In genomic region chr11:36605221-36606216, GRCh38 we compare ENCODE assay signal across 21 cellular contexts. TPM values are rescaled to one million over a fixed set of nuclear protein-coding genes. Genes with fewer than 3 reads are reported as not detected.
DNase-seq lines count a peak whose midpoint lies in the region; ATAC-seq and TF ChIP-seq lines count a peak whose summit lies in the region.
"Had no signal": no experiment of that assay in that cellular context is flagged by ENCODE, and none has a peak within 500 bp of the region (broad histone marks: within the 10 kb centered on the region; RNA-seq: fewer than 3 reads in every experiment).

No MANE protein-coding gene starts in this region.

- in situ Hi-C loops in G401 (cut with HindIII; ENCODE audit: low sequenced_read_pairs), result no loop called here

- no peaks in the 10 kb centered on the region for H4K20me1 ChIP-seq in DND-41 (ENCODE audit: insufficient read depth, low read length)

- H3K9me3 ChIP-seq in DND-41 (ENCODE audit: insufficient read depth, low read length, severe bottlenecking), result no peaks in the 10 kb centered on the region
- H3K9me3 ChIP-seq: A549 had no signal

- ATAC-seq in DND-41 (ENCODE audit: insufficient read depth, low read depth), result no peak
- ATAC-seq in GM19035 (IDR thresholded peaks at IDR 0.05; ENCODE audit: unreplicated experiment), result peak; percentile 79
- ATAC-seq in HG02759 (IDR thresholded peaks at IDR 0.05; ENCODE audit: unreplicated experiment), result peak; percentile 53
- ATAC-seq in HG03469 (IDR thresholded peaks at IDR 0.05; ENCODE audit: unreplicated experiment), result peak; percentile 45
- ATAC-seq: A549; activated CD8-positive, alpha-beta memory T cell treated with anti-CD3 and anti-CD28 coated beads, Interleukin-2, amount 10 ng/mL, durations not matched to agents 7 days and 5 days had no signal

- peaks cover 100% of the 10 kb centered on the region for H3K4me1 ChIP-seq in DND-41 (ENCODE audit: insufficient read depth, low read length)
- H3K4me1 ChIP-seq: A549 had no signal

- H3K27ac ChIP-seq in DND-41 (ENCODE audit: low read length), result peak overlapping the region; percentile 92
- H3K27ac ChIP-seq: A549, coronary artery, RWPE1 had no signal

- no peak for TF ChIP-seq CTCF in DND-41 (IDR thresholded peaks at IDR 0.05; ENCODE audit: borderline replicate concordance, extremely low read depth, low read length, poor library complexity, severe bottlenecking)

- DNase-seq in DND-41 (no peak), G401 (ENCODE audit: low spot score) (no peak), GM03348 (ENCODE audit: low spot score) (no peak), SW480 (ENCODE audit: low spot score) (no peak), COLO829 (ENCODE audit: low spot score) (no peak)
- DNase-seq: activated B cell treated with CpG ODN at 0.5 μM for 24 hours; activated CD8-positive, alpha-beta memory T cell treated with anti-CD3 and anti-CD28 coated beads, Interleukin-2, amount 10 ng/mL, durations not matched to agents 7 days and 5 days; CD4-positive, alpha-beta memory T cell; NCI-H2029; stimulated activated CD4-positive, alpha-beta T cell treated with anti-CD3 and anti-CD28 coated beads, Interleukin-15, amount 100 ng/mL, for 24 hours; substantia nigra; T-helper 1 cell had no signal

- peak overlapping the region; percentile 25 for H3K4me2 ChIP-seq in DND-41 (ENCODE audit: insufficient read depth, low read length)
- H3K4me2 ChIP-seq: A549 had no signal

- no peaks in the 10 kb centered on the region for H3K27me3 ChIP-seq in DND-41 (ENCODE audit: insufficient read depth, low read length, poor library complexity)

- H3K36me3 ChIP-seq in DND-41 (ENCODE audit: insufficient read depth, low read length), result no peaks in the 10 kb centered on the region

- H3K4me3 ChIP-seq in DND-41 (ENCODE audit: low read depth in 1 of 2, low read length in 2 of 2), result no peak overlapping the region; a peak in 1 of 4 replicates
- H3K4me3 ChIP-seq: A549, coronary artery had no signal

- peak overlapping the region; percentile 25 for H3K9ac ChIP-seq in DND-41 (ENCODE audit: low read depth, low read length)

- peaks cover 41% of the 10 kb centered on the region for H3K79me2 ChIP-seq in DND-41 (ENCODE audit: insufficient read depth, low read length)

- peak overlapping the region; percentile 46 for H2AFZ ChIP-seq in DND-41 (ENCODE audit: low read depth, low read length)

RNA-seq across cellular contexts. Expression of gene RAG2, which starts 7.5 kb away (rescaled TPM):
- not detected in 2 replicates for total RNA-seq in G401 (2014; rRNA removed; shearing (Covaris generic))
- total RNA-seq: activated B cell treated with CpG ODN at 0.5 μM for 24 hours; activated CD8-positive, alpha-beta memory T cell treated with anti-CD3 and anti-CD28 coated beads, Interleukin-2, amount 10 ng/mL, durations not matched to agents 7 days and 5 days; CD4-positive, alpha-beta memory T cell; glomerular endothelial cell; LHCN-M2; renal cortical epithelial cell had no signal

RNA-seq across cellular contexts. Expression of gene IFTAP, which starts 11.2 kb away (rescaled TPM):
- total RNA-seq in G401 (2014; rRNA removed; shearing (Covaris generic)), result 47.4 and 58.5 TPM in 2 replicates

RNA-seq across cellular contexts. Expression of gene RAG1, which starts 37.7 kb away (rescaled TPM):
- total RNA-seq in G401 (2014; rRNA removed; shearing (Covaris generic)), result 0.25 TPM in 1 of 2 replicates, not detected in the other
